1 cellular context compared by ENCODE assay signal in the genomic region with DNA sequence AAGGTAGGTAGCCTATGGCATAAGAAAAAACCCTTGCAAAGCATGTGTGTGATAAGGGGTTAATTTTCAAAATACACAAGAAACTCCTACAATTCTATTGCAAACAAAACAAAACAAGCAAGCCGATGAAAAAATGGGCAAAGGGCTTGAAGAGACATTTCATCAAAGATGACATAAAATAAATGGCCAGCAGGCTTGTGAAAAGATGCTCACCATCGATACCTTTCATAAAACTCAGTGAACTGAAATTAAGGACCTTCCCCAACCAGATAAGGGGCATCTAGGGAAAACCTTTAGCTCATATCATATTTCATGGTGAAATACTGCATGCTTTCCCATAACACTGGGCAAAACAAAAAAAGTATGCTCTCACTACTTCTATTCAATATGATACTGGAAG.
TF ChIP-seq lines count a peak whose summit lies in the region.

No MANE protein-coding gene starts in this region.

TF ChIP-seq in HEK293, 187 proteins besides CTCF, POLR2A, EP300 and RAD21 (continued from another document):
- TF ChIP-seq ZNF747 (tag by site-specific recombination; IDR thresholded peaks at IDR 0.05) (no peak), MZF1 (tag by site-specific recombination; IDR thresholded peaks at IDR 0.05; ENCODE audit: borderline replicate concordance) (peak; percentile 71), ZNF610 (tag by site-specific recombination; IDR thresholded peaks at IDR 0.05; ENCODE audit: borderline replicate concordance) (0 out of 2 replicates have a peak, but pooled peaks have one; percentile 41), ZXDB (tag by site-specific recombination; IDR thresholded peaks at IDR 0.05) (peak; percentile 84), GLI2 (tag by site-specific recombination; IDR thresholded peaks at IDR 0.05; ENCODE audit: borderline replicate concordance, low read depth) (no peak), ZNF404 (tag by site-specific recombination; IDR thresholded peaks at IDR 0.05) (no peak), ZBTB48 (tag by site-specific recombination; IDR thresholded peaks at IDR 0.05) (peak; percentile 48; the same call in 1 of the 2 replicates), SP2 (tag by site-specific recombination; IDR thresholded peaks at IDR 0.05) (no peak), KLF17 (tag by site-specific recombination; IDR thresholded peaks at IDR 0.05) (no peak), KLF16 (tag by site-specific recombination; IDR thresholded peaks at IDR 0.05) (peak; percentile 34; the same call in 1 of the 2 replicates), ZNF18 (tag by site-specific recombination; IDR thresholded peaks at IDR 0.05) (peak; percentile 72), OSR2 (tag by site-specific recombination; IDR thresholded peaks at IDR 0.05) (0 out of 2 replicates have a peak, but pooled peaks have one; percentile 48), FEZF1 (tag by site-specific recombination; IDR thresholded peaks at IDR 0.05) (peak; percentile 99), ZNF544 (tag by site-specific recombination; IDR thresholded peaks at IDR 0.05) (no peak), IKZF3 (tag by site-specific recombination; IDR thresholded peaks at IDR 0.05) (peak; percentile 66; the same call in 1 of the 2 replicates), TCF7L2 (IDR thresholded peaks at IDR 0.05; ENCODE audit: borderline replicate concordance, low read depth, low read length) (peak; percentile 65), ZNF266 (tag by site-specific recombination; IDR thresholded peaks at IDR 0.05; ENCODE audit: low read depth) (no peak), SCRT1 (tag by site-specific recombination; IDR thresholded peaks at IDR 0.05; ENCODE audit: borderline replicate concordance) (no peak), ZBTB17 (tag by site-specific recombination; IDR thresholded peaks at IDR 0.05) (no peak), ZNF449 (tag by site-specific recombination; IDR thresholded peaks at IDR 0.05) (no peak), ZNF701 (tag by site-specific recombination; IDR thresholded peaks at IDR 0.05) (no peak), GLIS1 (tag by site-specific recombination; IDR thresholded peaks at IDR 0.05) (no peak), SETDB1 (IDR thresholded peaks at IDR 0.05; ENCODE audit: insufficient read length, low read length) (no peak), ZSCAN30 (tag by site-specific recombination; IDR thresholded peaks at IDR 0.05) (peak; percentile 49; the same call in 1 of the 2 replicates), ZNF776 (tag by site-specific recombination; IDR thresholded peaks at IDR 0.05; ENCODE audit: borderline replicate concordance) (no peak), ZNF155 (tag by site-specific recombination; IDR thresholded peaks at IDR 0.05) (no peak), ZNF558 (tag by site-specific recombination; IDR thresholded peaks at IDR 0.05) (no peak), ATF2 (tag by site-specific recombination; IDR thresholded peaks at IDR 0.05; ENCODE audit: low read depth) (0 out of 2 replicates have a peak, but pooled peaks have one; percentile 5), ZNF843 (tag by site-specific recombination; IDR thresholded peaks at IDR 0.05) (peak; percentile 88), ZNF768 (tag by site-specific recombination; IDR thresholded peaks at IDR 0.05) (no peak)
- TF ChIP-seq, protein P1, sequence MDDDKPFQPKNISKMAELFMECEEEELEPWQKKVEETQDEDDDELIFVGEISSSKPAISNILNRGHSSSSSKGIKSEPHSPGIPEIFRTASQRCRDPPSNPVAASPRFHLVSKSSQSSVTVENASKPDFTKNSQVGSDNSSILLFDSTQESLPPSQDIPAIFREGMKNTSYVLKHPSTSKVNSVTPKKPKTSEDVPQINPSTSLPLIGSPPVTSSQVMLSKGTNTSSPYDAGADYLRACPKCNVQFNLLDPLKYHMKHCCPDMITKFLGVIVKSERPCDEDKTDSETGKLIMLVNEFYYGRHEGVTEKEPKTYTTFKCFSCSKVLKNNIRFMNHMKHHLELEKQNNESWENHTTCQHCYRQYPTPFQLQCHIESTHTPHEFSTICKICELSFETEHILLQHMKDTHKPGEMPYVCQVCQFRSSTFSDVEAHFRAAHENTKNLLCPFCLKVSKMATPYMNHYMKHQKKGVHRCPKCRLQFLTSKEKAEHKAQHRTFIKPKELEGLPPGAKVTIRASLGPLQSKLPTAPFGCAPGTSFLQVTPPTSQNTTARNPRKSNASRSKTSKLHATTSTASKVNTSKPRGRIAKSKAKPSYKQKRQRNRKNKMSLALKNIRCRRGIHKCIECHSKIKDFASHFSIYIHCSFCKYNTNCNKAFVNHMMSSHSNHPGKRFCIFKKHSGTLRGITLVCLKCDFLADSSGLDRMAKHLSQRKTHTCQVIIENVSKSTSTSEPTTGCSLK (tag by site-specific recombination; IDR thresholded peaks at IDR 0.05) = no peak
- TF ChIP-seq, protein P2, sequence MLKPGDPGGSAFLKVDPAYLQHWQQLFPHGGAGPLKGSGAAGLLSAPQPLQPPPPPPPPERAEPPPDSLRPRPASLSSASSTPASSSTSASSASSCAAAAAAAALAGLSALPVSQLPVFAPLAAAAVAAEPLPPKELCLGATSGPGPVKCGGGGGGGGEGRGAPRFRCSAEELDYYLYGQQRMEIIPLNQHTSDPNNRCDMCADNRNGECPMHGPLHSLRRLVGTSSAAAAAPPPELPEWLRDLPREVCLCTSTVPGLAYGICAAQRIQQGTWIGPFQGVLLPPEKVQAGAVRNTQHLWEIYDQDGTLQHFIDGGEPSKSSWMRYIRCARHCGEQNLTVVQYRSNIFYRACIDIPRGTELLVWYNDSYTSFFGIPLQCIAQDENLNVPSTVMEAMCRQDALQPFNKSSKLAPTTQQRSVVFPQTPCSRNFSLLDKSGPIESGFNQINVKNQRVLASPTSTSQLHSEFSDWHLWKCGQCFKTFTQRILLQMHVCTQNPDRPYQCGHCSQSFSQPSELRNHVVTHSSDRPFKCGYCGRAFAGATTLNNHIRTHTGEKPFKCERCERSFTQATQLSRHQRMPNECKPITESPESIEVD (tag by site-specific recombination; IDR thresholded peaks at IDR 0.05) = peak; percentile 76
- TF ChIP-seq, protein P3, sequence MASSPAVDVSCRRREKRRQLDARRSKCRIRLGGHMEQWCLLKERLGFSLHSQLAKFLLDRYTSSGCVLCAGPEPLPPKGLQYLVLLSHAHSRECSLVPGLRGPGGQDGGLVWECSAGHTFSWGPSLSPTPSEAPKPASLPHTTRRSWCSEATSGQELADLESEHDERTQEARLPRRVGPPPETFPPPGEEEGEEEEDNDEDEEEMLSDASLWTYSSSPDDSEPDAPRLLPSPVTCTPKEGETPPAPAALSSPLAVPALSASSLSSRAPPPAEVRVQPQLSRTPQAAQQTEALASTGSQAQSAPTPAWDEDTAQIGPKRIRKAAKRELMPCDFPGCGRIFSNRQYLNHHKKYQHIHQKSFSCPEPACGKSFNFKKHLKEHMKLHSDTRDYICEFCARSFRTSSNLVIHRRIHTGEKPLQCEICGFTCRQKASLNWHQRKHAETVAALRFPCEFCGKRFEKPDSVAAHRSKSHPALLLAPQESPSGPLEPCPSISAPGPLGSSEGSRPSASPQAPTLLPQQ (tag by site-specific recombination; IDR thresholded peaks at IDR 0.05) = peak; percentile 23; the same call in 1 of the 2 replicates
- TF ChIP-seq, protein P4, sequence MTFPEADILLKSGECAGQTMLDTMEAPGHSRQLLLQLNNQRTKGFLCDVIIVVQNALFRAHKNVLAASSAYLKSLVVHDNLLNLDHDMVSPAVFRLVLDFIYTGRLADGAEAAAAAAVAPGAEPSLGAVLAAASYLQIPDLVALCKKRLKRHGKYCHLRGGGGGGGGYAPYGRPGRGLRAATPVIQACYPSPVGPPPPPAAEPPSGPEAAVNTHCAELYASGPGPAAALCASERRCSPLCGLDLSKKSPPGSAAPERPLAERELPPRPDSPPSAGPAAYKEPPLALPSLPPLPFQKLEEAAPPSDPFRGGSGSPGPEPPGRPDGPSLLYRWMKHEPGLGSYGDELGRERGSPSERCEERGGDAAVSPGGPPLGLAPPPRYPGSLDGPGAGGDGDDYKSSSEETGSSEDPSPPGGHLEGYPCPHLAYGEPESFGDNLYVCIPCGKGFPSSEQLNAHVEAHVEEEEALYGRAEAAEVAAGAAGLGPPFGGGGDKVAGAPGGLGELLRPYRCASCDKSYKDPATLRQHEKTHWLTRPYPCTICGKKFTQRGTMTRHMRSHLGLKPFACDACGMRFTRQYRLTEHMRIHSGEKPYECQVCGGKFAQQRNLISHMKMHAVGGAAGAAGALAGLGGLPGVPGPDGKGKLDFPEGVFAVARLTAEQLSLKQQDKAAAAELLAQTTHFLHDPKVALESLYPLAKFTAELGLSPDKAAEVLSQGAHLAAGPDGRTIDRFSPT (tag by site-specific recombination; IDR thresholded peaks at IDR 0.05) = no peak
